Comparison of ENCODE assay signal across 9 cellular contexts in genomic region chr17:17696871-17697633, GRCh38. TPM values are rescaled to one million over a fixed set of nuclear protein-coding genes. Genes with fewer than 3 reads are reported as not detected.
A peak's percentile ranks its signal among the peaks of the same experiment; 100 is the strongest.
DNase-seq lines count a peak whose midpoint lies in the region; ATAC-seq, FAIRE-seq and TF ChIP-seq lines count a peak whose summit lies in the region.
"Had no signal": no experiment of that assay in that cellular context is flagged by ENCODE, and none has a peak within 500 bp of the region (broad histone marks: within the 10 kb centered on the region; RNA-seq: fewer than 3 reads in every experiment).

No MANE protein-coding gene starts in this region.

- POLR2A ChIA-PET in activated naive CD8-positive, alpha-beta T cell treated with anti-CD3 and anti-CD28 coated beads, Interleukin-2, amount 10 ng/mL, durations not matched to agents 7 days and 5 days (lab: Charles Lee), result interaction anchor here (0.6 kb wide), 1 partner anchor 27 kb away, joined by 5 read pairs; no protein-coding TSS in a partner anchor

- no peak for DNase-seq in HFFc6
- DNase-seq in activated naive CD8-positive, alpha-beta T cell treated with anti-CD3 and anti-CD28 coated beads, Interleukin-2, amount 10 ng/mL, durations not matched to agents 7 days and 5 days, result no peak
- no peak for DNase-seq in kidney
- DNase-seq in NCI-H446 (lab: John Stamatoyannopoulos, UW), result no peak
- no peak for DNase-seq in AG08395 (ENCODE audit: low spot score)
- DNase-seq: GDM1, RPMI8226 had no signal

- no peaks in the 10 kb centered on the region for H3K9me3 Mint-ChIP-seq in HFFc6
- H3K9me3 Mint-ChIP-seq in activated naive CD8-positive, alpha-beta T cell treated with anti-CD3 and anti-CD28 coated beads, Interleukin-2, amount 10 ng/mL, durations not matched to agents 7 days and 5 days, result no peaks in the 10 kb centered on the region

- H3K4me1 Mint-ChIP-seq in HFFc6 (ENCODE audit: low read depth), result peaks cover 82% of the 10 kb centered on the region
- H3K4me1 Mint-ChIP-seq in activated naive CD8-positive, alpha-beta T cell treated with anti-CD3 and anti-CD28 coated beads, Interleukin-2, amount 10 ng/mL, durations not matched to agents 7 days and 5 days, result peaks cover 40% of the 10 kb centered on the region

- peak overlapping the region; percentile 25 to 62 for H3K27ac ChIP-seq in kidney (ENCODE audit: low read depth in 2 of 2, low read length in 2 of 2)
- peak overlapping the region in 13 of 21 experiments; percentile 18 to 99 (median 59) for H3K27ac ChIP-seq in skin epidermis

- peak overlapping the region; percentile 91 for H3K27ac Mint-ChIP-seq in HFFc6
- H3K27ac Mint-ChIP-seq in activated naive CD8-positive, alpha-beta T cell treated with anti-CD3 and anti-CD28 coated beads, Interleukin-2, amount 10 ng/mL, durations not matched to agents 7 days and 5 days, result peak overlapping the region; percentile 46

- intact Hi-C loops in kidney (cut with DNase I), result no loop called here

- H3K9ac ChIP-seq in kidney (ENCODE audit: low read length in 2 of 2), result no peak overlapping the region

- FAIRE-seq in kidney (lab: Jason Lieb, UNC), result no peak

- TF ChIP-seq CTCF in HFFc6 (IDR thresholded peaks at IDR 0.05) (no peak), kidney (IDR thresholded peaks at IDR 0.05; ENCODE audit: borderline replicate concordance, extremely low read depth, insufficient read depth) (no peak)

- H3K9me3 ChIP-seq in kidney (ENCODE audit: control insufficient read depth in 1 of 2, low read length in 2 of 2), result no peaks in the 10 kb centered on the region

- H3K27me3 Mint-ChIP-seq in HFFc6 (ENCODE audit: insufficient read depth), result peaks cover 2% of the 10 kb centered on the region
- no peaks in the 10 kb centered on the region for H3K27me3 Mint-ChIP-seq in activated naive CD8-positive, alpha-beta T cell treated with anti-CD3 and anti-CD28 coated beads, Interleukin-2, amount 10 ng/mL, durations not matched to agents 7 days and 5 days

- peaks cover 4% of the 10 kb centered on the region; the same call in 1 of the 2 replicates for H3K36me3 Mint-ChIP-seq in HFFc6 (ENCODE audit: low read depth)
- H3K36me3 Mint-ChIP-seq in activated naive CD8-positive, alpha-beta T cell treated with anti-CD3 and anti-CD28 coated beads, Interleukin-2, amount 10 ng/mL, durations not matched to agents 7 days and 5 days, result no peaks in the 10 kb centered on the region

- H3K4me1 ChIP-seq in kidney (ENCODE audit: control insufficient read depth in 1 of 2, insufficient read depth in 1 of 2, low read depth in 1 of 2, low read length in 2 of 2), result peaks cover 50 to 59% of the 10 kb centered on the region in 2 donors

- H3K4me3 ChIP-seq in kidney (ENCODE audit: low read length in 2 of 2), result no peak overlapping the region
- no peak overlapping the region for H3K4me3 ChIP-seq in skin epidermis

- H3K36me3 ChIP-seq in kidney (ENCODE audit: control insufficient read depth in 1 of 2, insufficient read depth in 2 of 2, low read length in 2 of 2), result no peaks in the 10 kb centered on the region

- no peak overlapping the region for H3K4me3 Mint-ChIP-seq in HFFc6
- H3K4me3 Mint-ChIP-seq in activated naive CD8-positive, alpha-beta T cell treated with anti-CD3 and anti-CD28 coated beads, Interleukin-2, amount 10 ng/mL, durations not matched to agents 7 days and 5 days, result no peak overlapping the region

- no peak for ATAC-seq in activated naive CD8-positive, alpha-beta T cell treated with anti-CD3 and anti-CD28 coated beads, Interleukin-2, amount 10 ng/mL, durations not matched to agents 7 days and 5 days (ENCODE audit: low read depth)
- no peak for ATAC-seq in GM21423 (IDR thresholded peaks at IDR 0.05; ENCODE audit: unreplicated experiment)

RNA-seq across cellular contexts. Expression of gene RAI1, which starts 15.8 kb away (rescaled TPM):
- total RNA-seq in HFFc6 (2021; fragmentation: NEBNext Ultra II Directional; extraction: Animal tissue kit (Norgen Biotek cat#: 25700)), result 10 to 100 TPM; 26.9 to 29.3 (median 29.0) TPM
- total RNA-seq in activated naive CD8-positive, alpha-beta T cell treated with anti-CD3 and anti-CD28 coated beads, Interleukin-2, amount 10 ng/mL, durations not matched to agents 7 days and 5 days, result 10 to 100 TPM; 25.0 to 25.5 TPM
- 50.5 TPM for total RNA-seq in kidney
- polyA plus RNA-seq in kidney (ENCODE audit: insufficient read depth, low read depth, low replicate concordance), result 6.7 TPM
